In genomic region chr5:139050432-139050831, GRCh38 we compare ENCODE assay signal across 1 cellular context.
TF ChIP-seq lines count a peak whose summit lies in the region.

No MANE protein-coding gene starts in this region.

TF ChIP-seq in GM12878, 131 proteins besides CTCF, POLR2A, EP300 and RAD21 (continued from another document):
- TF ChIP-seq CEBPB (IDR thresholded peaks at IDR 0.05; ENCODE audit: borderline replicate concordance in 1 of 2, low read depth in 2 of 2, low read length in 2 of 2): no peak
- TF ChIP-seq ZZZ3 (IDR thresholded peaks at IDR 0.05; ENCODE audit: control insufficient read depth, insufficient read length, low read depth): no peak
- no peak for TF ChIP-seq SUZ12 (IDR thresholded peaks at IDR 0.05; ENCODE audit: unreplicated experiment)
- TF ChIP-seq RAD51 (IDR thresholded peaks at IDR 0.05): no peak
- no peak for TF ChIP-seq MTA3 (IDR thresholded peaks at IDR 0.05; ENCODE audit: borderline replicate concordance, low read length)
- TF ChIP-seq IRF4 (IDR thresholded peaks at IDR 0.05; ENCODE audit: low read depth, low read length): no peak
- no peak for TF ChIP-seq CBFB (IDR thresholded peaks at IDR 0.05; ENCODE audit: low read depth)
